ENCODE assay signal across 1 cellular context in genomic region chr12:106094304-106094703, GRCh38.
A peak's percentile ranks its signal among the peaks of the same experiment; 100 is the strongest.
TF ChIP-seq lines count a peak whose summit lies in the region.

No MANE protein-coding gene starts in this region.

TF ChIP-seq in A549, 52 proteins besides CTCF, POLR2A, EP300 and RAD21 (continued from another document):
- TF ChIP-seq NFE2L2 (conservative IDR thresholded peaks at IDR 0.05; ENCODE audit: low read length) (no peak), RNF2 (IDR thresholded peaks at IDR 0.05; ENCODE audit: borderline replicate concordance, low read depth) (no peak), CHD2 (IDR thresholded peaks at IDR 0.05; ENCODE audit: low read length, partially characterized antibody) (no peak), HOXB5 (CRISPR knock-in tag; IDR thresholded peaks at IDR 0.05) (no peak), E2F6 (IDR thresholded peaks at IDR 0.05; ENCODE audit: borderline replicate concordance, low read depth) (0 out of 2 replicates have a peak, but pooled peaks have one; percentile 23), MAX (IDR thresholded peaks at IDR 0.05) (peak; percentile 81), ESRRA (IDR thresholded peaks at IDR 0.05; ENCODE audit: borderline replicate concordance, low read length) (no peak), KDM5A (IDR thresholded peaks at IDR 0.05) (no peak), MYC (IDR thresholded peaks at IDR 0.05; ENCODE audit: borderline replicate concordance, low read length) (0 out of 2 replicates have a peak, but pooled peaks have one; percentile 16), JUNB (IDR thresholded peaks at IDR 0.05) (peak; percentile 84), TFCP2L1 (CRISPR knock-in tag; IDR thresholded peaks at IDR 0.05) (no peak), JUN (IDR thresholded peaks at IDR 0.05) (0 out of 5 replicates have a peak, but pooled peaks of 1 of the 2 experiments have one; percentile 55), SREBF2 (IDR thresholded peaks at IDR 0.05) (no peak)
